Comparison of ENCODE assay signal across 26 cellular contexts in the genomic region with DNA sequence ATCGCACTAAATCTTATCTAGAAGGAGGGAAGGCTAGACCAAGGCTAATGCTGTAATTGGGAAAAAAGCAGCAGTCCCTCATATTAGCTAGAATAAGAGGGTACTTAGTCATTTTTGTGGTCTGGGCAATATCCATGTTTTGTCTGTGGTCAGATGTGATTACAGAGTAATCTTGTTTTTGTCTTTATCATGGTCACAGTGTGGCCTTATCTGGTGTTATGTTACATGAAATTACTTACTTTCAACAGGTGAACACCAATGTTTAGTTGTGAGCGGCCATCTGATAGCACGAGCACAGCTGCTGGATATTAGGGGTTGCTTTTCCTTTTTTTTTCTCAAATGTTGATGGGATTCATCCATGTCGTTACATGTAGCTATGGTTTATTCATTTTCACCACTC.
"Had no signal": no experiment of that assay in that cellular context is flagged by ENCODE, and none has a peak within 500 bp of the region (broad histone marks: within the 10 kb centered on the region; RNA-seq: fewer than 3 reads in every experiment).

No MANE protein-coding gene starts in this region.

- H3K4me3 Mint-ChIP-seq: activated CD4-positive, alpha-beta T cell treated with anti-CD3 and anti-CD28 coated beads, Interleukin-2, amount 10 ng/mL, durations not matched to agents 7 days and 5 days; activated T-cell treated with anti-CD3 and anti-CD28 coated beads, Interleukin-2, amount 50 U/mL, for 72 hours; nephron; WTC11 had no signal

- H3K4me1 Mint-ChIP-seq: activated CD4-positive, alpha-beta T cell treated with anti-CD3 and anti-CD28 coated beads, Interleukin-2, amount 10 ng/mL, durations not matched to agents 7 days and 5 days had no signal

- H3K9me3 ChIP-seq: body of pancreas, left lung, tibial nerve had no signal

- H3K36me3 Mint-ChIP-seq: activated naive CD4-positive, alpha-beta T cell treated with anti-CD3 and anti-CD28 coated beads, Interleukin-2, amount 50 U/mL, for 72 hours; WTC11 had no signal

- H3K4me1 ChIP-seq: body of pancreas, left lung, tibial nerve had no signal

- H3K4me3 ChIP-seq: body of pancreas, left lung, lung, tibial nerve had no signal

- H3K27ac ChIP-seq: body of pancreas, epithelial cell of prostate, left lung, tibial nerve had no signal

- H3K27me3 ChIP-seq: body of pancreas, left lung, tibial nerve had no signal

- DNase-seq: activated CD4-positive, alpha-beta T cell treated with anti-CD3 and anti-CD28 coated beads for 1 hour; activated CD4-positive, alpha-beta T cell treated with anti-CD3 and anti-CD28 coated beads, Interleukin-2, amount 10 ng/mL, durations not matched to agents 7 days and 5 days; activated naive CD4-positive, alpha-beta T cell; activated T-cell treated with anti-CD3 and anti-CD28 coated beads for 4 hours; activated T-cell treated with anti-CD3 and anti-CD28 coated beads, Interleukin-2, amount 50 U/mL, for 72 hours; anterior cingulate cortex; body of pancreas; dermis blood vessel endothelial cell; effector CD8-positive, alpha-beta T cell; glutamatergic neuron; left lung; mesendoderm; posterior cingulate gyrus; right cardiac atrium; stimulated activated CD4-positive, alpha-beta T cell treated with anti-CD3 and anti-CD28 coated beads, Interleukin-2, amount 100 ng/mL, for 48 hours; stimulated activated naive CD4-positive, alpha-beta T cell treated with Interleukin-2 at 50 U/mL for 16 hours had no signal

- H3K36me3 ChIP-seq: left lung, tibial nerve had no signal

- FAIRE-seq: colon, endometrium, frontal cortex, islet of Langerhans had no signal

- H3K27ac Mint-ChIP-seq: activated CD4-positive, alpha-beta T cell treated with anti-CD3 and anti-CD28 coated beads, Interleukin-2, amount 10 ng/mL, durations not matched to agents 7 days and 5 days; activated naive CD4-positive, alpha-beta T cell treated with anti-CD3 and anti-CD28 coated beads, Interleukin-2, amount 50 U/mL, for 72 hours; activated T-cell treated with anti-CD3 and anti-CD28 coated beads, Interleukin-2, amount 50 U/mL, for 72 hours; nephron; WTC11 had no signal

- ATAC-seq: activated naive CD4-positive, alpha-beta T cell treated with anti-CD3 and anti-CD28 coated beads, Interleukin-2, amount 50 U/mL, for 72 hours; activated T-cell treated with anti-CD3 and anti-CD28 coated beads, Interleukin-2, amount 50 U/mL, for 72 hours; body of pancreas; left lung; right cardiac atrium; WTC11 had no signal

- H3K9me3 Mint-ChIP-seq: activated CD4-positive, alpha-beta T cell treated with anti-CD3 and anti-CD28 coated beads, Interleukin-2, amount 10 ng/mL, durations not matched to agents 7 days and 5 days; activated naive CD4-positive, alpha-beta T cell treated with anti-CD3 and anti-CD28 coated beads, Interleukin-2, amount 50 U/mL, for 72 hours; nephron; WTC11 had no signal
